Comparison of ENCODE assay signal across 21 cellular contexts in the genomic region with DNA sequence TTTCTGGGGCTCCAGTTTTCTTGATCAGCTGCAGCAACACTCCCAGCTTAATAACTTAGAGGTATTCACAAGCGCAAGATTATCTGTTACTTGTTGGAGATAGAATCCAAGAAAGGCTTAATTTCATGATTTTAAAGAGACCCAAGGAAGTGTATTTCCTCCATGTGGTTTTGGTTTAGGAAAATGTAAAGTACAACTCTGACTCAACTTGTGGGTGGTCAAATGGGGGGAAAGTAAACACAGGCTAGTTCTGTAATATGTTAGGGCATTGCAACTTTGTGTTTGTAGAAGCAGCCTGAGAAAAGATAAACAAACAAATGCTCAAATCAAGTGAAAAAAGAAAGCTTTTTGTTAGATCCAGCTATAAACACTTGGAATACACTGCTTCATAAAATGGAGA.
DNase-seq lines count a peak whose midpoint lies in the region; FAIRE-seq and TF ChIP-seq lines count a peak whose summit lies in the region.
"Had no signal": no experiment of that assay in that cellular context is flagged by ENCODE, and none has a peak within 500 bp of the region (broad histone marks: within the 10 kb centered on the region; RNA-seq: fewer than 3 reads in every experiment).

No MANE protein-coding gene starts in this region.

- H3K9me2 ChIP-seq in hepatocyte (replicated peaks; ENCODE audit: insufficient read depth): no peaks in the 10 kb centered on the region

- H3K9me3 Mint-ChIP-seq in MCF 10A (ENCODE audit: unreplicated experiment): peaks cover 8% of the 10 kb centered on the region
- peaks cover 7% of the 10 kb centered on the region for H3K9me3 Mint-ChIP-seq in astrocyte (ENCODE audit: unreplicated experiment)

- H3K4me3 Mint-ChIP-seq in MCF 10A (ENCODE audit: unreplicated experiment) (no peak overlapping the region), astrocyte (ENCODE audit: unreplicated experiment) (no peak overlapping the region)
- H3K4me3 Mint-ChIP-seq: central memory CD8-positive, alpha-beta T cell had no signal

- DNase-seq in MCF 10A (ENCODE audit: unreplicated experiment) (peak; percentile 25), breast epithelium (ENCODE audit: low spot score in 2 of 2) (no peak), astrocyte (ENCODE audit: low read depth) (peak; percentile 69), hepatocyte (ENCODE audit: low spot score) (peak; percentile 42), vagina (ENCODE audit: extremely low spot score in 2 of 2) (no peak), H54 (ENCODE audit: insufficient read length, low spot score) (no peak), iPS-NIHi7 (ENCODE audit: extremely low spot score) (no peak), NCI-H510A treated with DMSO at 0.1 percent for 48 hours (lab: John Stamatoyannopoulos, UW) (no peak)
- DNase-seq: 8988T; activated CD4-positive, CD25-positive, alpha-beta regulatory T cell treated with anti-CD3 and anti-CD28 coated beads, Interleukin-2, amount 50 U/mL, for 72 hours; activated naive CD4-positive, alpha-beta T cell treated with anti-CD3 and anti-CD28 coated beads, Interleukin-2, amount 50 U/mL, for 16 hours; GDM1; left cardiac atrium; NCI-H2081; NCI-H69; Peyer's patch; stimulated activated CD4-positive, alpha-beta T cell treated with anti-CD3 and anti-CD28 coated beads, Interleukin-15, amount 100 ng/mL, for 24 hours; substantia nigra; T-helper 1 cell had no signal

- H3K27ac Mint-ChIP-seq in MCF 10A (ENCODE audit: low read depth, unreplicated experiment): no peak overlapping the region
- no peak overlapping the region for H3K27ac Mint-ChIP-seq in astrocyte (ENCODE audit: unreplicated experiment)
- H3K27ac Mint-ChIP-seq: progenitor cell of endocrine pancreas had no signal

- H3K36me3 ChIP-seq in breast epithelium: no peaks in the 10 kb centered on the region
- no peaks in the 10 kb centered on the region for H3K36me3 ChIP-seq in astrocyte (ENCODE audit: insufficient read depth, low read length)
- no peaks in the 10 kb centered on the region for H3K36me3 ChIP-seq in hepatocyte (replicated peaks; ENCODE audit: insufficient read depth, low read depth)
- no peaks in the 10 kb centered on the region for H3K36me3 ChIP-seq in vagina
- H3K36me3 ChIP-seq: Peyer's patch had no signal

- no peaks in the 10 kb centered on the region for H3K4me1 ChIP-seq in breast epithelium
- H3K4me1 ChIP-seq in astrocyte (ENCODE audit: insufficient read depth, low read length): peaks cover 9% of the 10 kb centered on the region
- peaks cover 5% of the 10 kb centered on the region for H3K4me1 ChIP-seq in hepatocyte (ENCODE audit: insufficient read depth)
- H3K4me1 ChIP-seq in vagina: no peaks in the 10 kb centered on the region
- H3K4me1 ChIP-seq: Peyer's patch had no signal

- intact Hi-C loops in MCF 10A (cut with micrococcal nuclease) (no loop called here), breast epithelium (cut with DNase I; ENCODE audit: low total_unique reads) (no loop called here), vagina (cut with DNase I) (no loop called here)

- POLR2A ChIA-PET in MCF 10A (lab: Yijun Ruan, JAX): no interaction called here

- peaks cover 4 to 5% of the 10 kb centered on the region in 2 donors for H3K9me3 ChIP-seq in breast epithelium
- peaks cover 4% of the 10 kb centered on the region for H3K9me3 ChIP-seq in astrocyte (ENCODE audit: insufficient read depth, low read depth, low read length)
- no peaks in the 10 kb centered on the region for H3K9me3 ChIP-seq in hepatocyte (ENCODE audit: low read depth)
- no peaks in the 10 kb centered on the region for H3K9me3 ChIP-seq in vagina
- H3K9me3 ChIP-seq: Peyer's patch had no signal

- H3K79me2 ChIP-seq in astrocyte (ENCODE audit: insufficient read depth, low read length) (no peaks in the 10 kb centered on the region), hepatocyte (peaks cover 4% of the 10 kb centered on the region)

- TF ChIP-seq CTCF in MCF 10A (IDR thresholded peaks at IDR 0.05; ENCODE audit: unreplicated experiment) (no peak), breast epithelium (IDR thresholded peaks at IDR 0.05) (no peak), astrocyte (IDR thresholded peaks at IDR 0.05; ENCODE audit: insufficient read depth, low read depth, low read length) (no peak), hepatocyte (IDR thresholded peaks at IDR 0.05; ENCODE audit: poor library complexity) (no peak), vagina (IDR thresholded peaks at IDR 0.05) (no peak)

- 46% methylated on average over 1 of the region's 1 CpG for WGBS in hepatocyte (ENCODE audit: low lambda C conversion rate, missing lambda C conversion rate)

- H3K27me3 Mint-ChIP-seq in MCF 10A (ENCODE audit: insufficient read depth, unreplicated experiment) (no peaks in the 10 kb centered on the region), astrocyte (ENCODE audit: low read depth, unreplicated experiment) (no peaks in the 10 kb centered on the region)
- H3K27me3 Mint-ChIP-seq: central memory CD8-positive, alpha-beta T cell; progenitor cell of endocrine pancreas had no signal

- H3K27ac ChIP-seq in breast epithelium: peak overlapping the region in 1 of 2 donors; percentile 25
- no peak overlapping the region for H3K27ac ChIP-seq in astrocyte (ENCODE audit: low read depth, low read length)
- H3K27ac ChIP-seq in hepatocyte: peak overlapping the region; percentile 71
- H3K27ac ChIP-seq in vagina: peak overlapping the region; percentile 18

- FAIRE-seq in astrocyte (lab: Jason Lieb, UNC) (peak; percentile 29), H54 (lab: Jason Lieb, UNC) (no peak)

- H3K4me2 ChIP-seq in astrocyte (ENCODE audit: low read length) (peak overlapping the region; percentile 49), hepatocyte (peak overlapping the region; percentile 29)

- no peak overlapping the region for H3K4me3 ChIP-seq in breast epithelium
- H3K4me3 ChIP-seq in astrocyte (ENCODE audit: insufficient read depth, low read depth, low read length): no peak overlapping the region
- no peak overlapping the region for H3K4me3 ChIP-seq in hepatocyte
- no peak overlapping the region for H3K4me3 ChIP-seq in vagina
- H3K4me3 ChIP-seq: Peyer's patch had no signal

- no peak overlapping the region for H3K9ac ChIP-seq in astrocyte (ENCODE audit: low read length)

- no peaks in the 10 kb centered on the region for H4K20me1 ChIP-seq in astrocyte (ENCODE audit: insufficient read depth, low read length)
- H4K20me1 ChIP-seq in hepatocyte (ENCODE audit: insufficient read depth, poor library complexity, severe bottlenecking): no peaks in the 10 kb centered on the region

- H3K4me1 Mint-ChIP-seq in MCF 10A (ENCODE audit: insufficient read depth, unreplicated experiment): no peaks in the 10 kb centered on the region
- peaks cover 3% of the 10 kb centered on the region for H3K4me1 Mint-ChIP-seq in astrocyte (ENCODE audit: low read depth, unreplicated experiment)
- H3K4me1 Mint-ChIP-seq: central memory CD8-positive, alpha-beta T cell had no signal

- H3K27me3 ChIP-seq in breast epithelium (no peaks in the 10 kb centered on the region), astrocyte (ENCODE audit: insufficient read depth, low read length) (no peaks in the 10 kb centered on the region), hepatocyte (no peaks in the 10 kb centered on the region), vagina (no peaks in the 10 kb centered on the region)
- H3K27me3 ChIP-seq: Peyer's patch had no signal

- BruUV-seq in MCF 10A (replicated peaks; lab: Mats Ljungman, UMichigan): no TSS peak

- no peak for TF ChIP-seq POLR2A in breast epithelium (IDR thresholded peaks at IDR 0.05)
- TF ChIP-seq POLR2A in vagina (IDR thresholded peaks at IDR 0.05): no peak
- TF ChIP-seq POLR2A in H54 (IDR thresholded peaks at IDR 0.05; ENCODE audit: low read depth, low read length): no peak

- no peaks in the 10 kb centered on the region for H3K36me3 Mint-ChIP-seq in MCF 10A (ENCODE audit: insufficient read depth, unreplicated experiment)
- no peaks in the 10 kb centered on the region for H3K36me3 Mint-ChIP-seq in astrocyte (ENCODE audit: low read depth, unreplicated experiment)

- CTCF ChIA-PET in MCF 10A (lab: Yijun Ruan, JAX): interaction anchor here (0.6 kb wide), 1 partner anchor 44 kb away, joined by 4 read pairs; no protein-coding TSS in a partner anchor

- peak overlapping the region; percentile 19 for H2AFZ ChIP-seq in astrocyte (ENCODE audit: low read depth, low read length)
- H2AFZ ChIP-seq in hepatocyte: no peak overlapping the region

Comparison
In these comparisons a context has a peak if more than half of its experiments do, and no peak if none do; other contexts are left out.
1. DNase-seq: peak in MCF 10A (single experiment), astrocyte (single experiment) and hepatocyte (single experiment); none in breast epithelium (0 of 2), vagina (0 of 2), H54 (single experiment), iPS-NIHi7 (single experiment) and NCI-H510A treated with DMSO at 0.1 percent for 48 hours (single experiment).